25 cellular contexts compared by ENCODE assay signal in genomic region chr6:148883270-148883669, GRCh38.
"Had no signal": no experiment of that assay in that cellular context is flagged by ENCODE, and none has a peak within 500 bp of the region (broad histone marks: within the 10 kb centered on the region; RNA-seq: fewer than 3 reads in every experiment).

No MANE protein-coding gene starts in this region.

- ATAC-seq: activated T-cell treated with anti-CD3 and anti-CD28 coated beads, Interleukin-2, amount 50 U/mL, for 72 hours; body of pancreas; left lung; mucosa of descending colon; right lobe of liver; stimulated activated naive CD8-positive, alpha-beta T cell treated with anti-CD3 and anti-CD28 coated beads, Interleukin-15, Interleukin-2, amounts not matched to agents 100 U/mL and 50 U/mL, for 24 hours had no signal

- H3K4me3 Mint-ChIP-seq: activated naive CD8-positive, alpha-beta T cell; activated T-cell treated with anti-CD3 and anti-CD28 coated beads, Interleukin-2, amount 50 U/mL, for 72 hours; nephron had no signal

- H3K27ac ChIP-seq: body of pancreas, coronary artery, dorsolateral prefrontal cortex, left lung, ovary, right lobe of liver, testis, uterus had no signal

- H3K4me1 ChIP-seq: left lung, right lobe of liver, testis had no signal

- H3K36me3 ChIP-seq: left lung, ovary, right lobe of liver, uterus had no signal

- H3K27me3 ChIP-seq: body of pancreas, dorsolateral prefrontal cortex, left lung, ovary, right lobe of liver, testis, uterus had no signal

- H3K9me3 ChIP-seq: body of pancreas, left lung, mucosa of descending colon, ovary, right lobe of liver, testis, uterus had no signal

- H3K9me3 Mint-ChIP-seq: activated T-cell treated with anti-CD3 and anti-CD28 coated beads, Interleukin-2, amount 50 U/mL, for 72 hours; nephron had no signal

- H3K27ac Mint-ChIP-seq: activated naive CD8-positive, alpha-beta T cell; activated T-cell treated with anti-CD3 and anti-CD28 coated beads, Interleukin-2, amount 50 U/mL, for 72 hours; nephron; progenitor cell of endocrine pancreas had no signal

- H3K27me3 Mint-ChIP-seq: activated naive CD8-positive, alpha-beta T cell; progenitor cell of endocrine pancreas had no signal

- DNase-seq: activated CD4-positive, alpha-beta T cell treated with anti-CD3 and anti-CD28 coated beads for 4 hours; activated CD4-positive, alpha-beta T cell treated with anti-CD3 and anti-CD28 coated beads, Interleukin-2, amount 50 U/mL, for 4 hours; activated naive CD4-positive, alpha-beta T cell treated with Interleukin-2 at 50 U/mL for 16 hours; activated T-cell treated with anti-CD3 and anti-CD28 coated beads for 4 hours; activated T-cell treated with anti-CD3 and anti-CD28 coated beads, Interleukin-2, amount 50 U/mL, for 72 hours; anterior cingulate cortex; body of pancreas; dorsolateral prefrontal cortex; effector memory CD4-positive, alpha-beta T cell; left lung; mesendoderm; mucosa of descending colon; ovary; right lobe of liver; stimulated activated CD4-positive, alpha-beta T cell treated with anti-CD3 and anti-CD28 coated beads, Interleukin-2, amount 100 ng/mL, for 48 hours; stimulated activated naive CD8-positive, alpha-beta T cell treated with anti-CD3 and anti-CD28 coated beads, Interleukin-15, Interleukin-2, amounts not matched to agents 100 U/mL and 50 U/mL, for 24 hours; T1000; testis; trophoblast cell; uterus had no signal

- H3K4me3 ChIP-seq: body of pancreas, coronary artery, dorsolateral prefrontal cortex, left lung, lung, mucosa of descending colon, ovary, right lobe of liver, testis, uterus had no signal
